In the genomic region with DNA sequence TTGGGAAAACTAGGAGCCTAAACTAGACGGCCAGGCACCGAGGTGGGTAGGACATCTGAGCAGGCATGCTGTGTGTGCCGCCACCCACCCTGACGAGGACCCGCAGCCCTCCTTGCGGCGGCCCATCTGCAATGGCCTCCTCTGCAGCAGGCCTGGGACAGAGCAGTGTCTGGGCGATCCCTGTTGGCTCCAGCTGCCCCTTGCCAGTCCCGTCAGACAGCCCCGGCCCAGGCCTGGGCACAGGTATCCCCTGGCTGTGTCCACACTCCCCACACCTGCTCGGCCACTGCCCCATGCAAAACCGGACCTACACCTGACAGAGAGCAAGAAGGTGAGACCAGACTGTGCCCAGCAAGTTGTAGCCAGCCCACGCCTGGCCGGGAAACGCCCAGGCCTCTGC, we compare ENCODE assay signal across 17 cellular contexts. TPM values are rescaled to one million over a fixed set of nuclear protein-coding genes. Genes with fewer than 3 reads are reported as not detected.
DNase-seq lines count a peak whose midpoint lies in the region; ATAC-seq and TF ChIP-seq lines count a peak whose summit lies in the region.
"Had no signal": no experiment of that assay in that cellular context is flagged by ENCODE, and none has a peak within 500 bp of the region (broad histone marks: within the 10 kb centered on the region; RNA-seq: fewer than 3 reads in every experiment).

No MANE protein-coding gene starts in this region.

- H3K36me3 Mint-ChIP-seq in CD4-positive, alpha-beta T cell (ENCODE audit: low read depth), result peaks cover 6% of the 10 kb centered on the region

- no peaks in the 10 kb centered on the region for H3K9me3 Mint-ChIP-seq in CD4-positive, alpha-beta T cell
- H3K9me3 Mint-ChIP-seq: H9 had no signal

- H3K27ac Mint-ChIP-seq in CD4-positive, alpha-beta T cell, result peak overlapping the region; percentile 97

- H3K4me3 Mint-ChIP-seq in CD4-positive, alpha-beta T cell, result peak overlapping the region; percentile 20

- H3K4ac ChIP-seq in mesendoderm (ENCODE audit: low read depth, low read length), result no peak overlapping the region

- H3K9me3 ChIP-seq in CD4-positive, alpha-beta T cell (ENCODE audit: control insufficient read depth, low read length), result no peaks in the 10 kb centered on the region
- no peaks in the 10 kb centered on the region for H3K9me3 ChIP-seq in Loucy (ENCODE audit: insufficient read depth, low read depth, low read length)
- H3K9me3 ChIP-seq: colonic mucosa, sigmoid colon, suprapubic skin had no signal

- intact Hi-C loops in CD4-positive, alpha-beta T cell (cut with DNase I, micrococcal nuclease), result loop anchor here (5.0 kb wide), 1 partner anchor 136 kb away; no protein-coding TSS in a partner anchor

- H3K4me1 Mint-ChIP-seq in CD4-positive, alpha-beta T cell (ENCODE audit: low read depth), result peaks cover 78% of the 10 kb centered on the region

- no peaks in the 10 kb centered on the region for H3K27me3 ChIP-seq in CD4-positive, alpha-beta T cell (ENCODE audit: control insufficient read depth, insufficient read depth, low read length)
- H3K27me3 ChIP-seq in Loucy (ENCODE audit: insufficient read depth, low read length, poor library complexity, severe bottlenecking), result no peaks in the 10 kb centered on the region
- H3K27me3 ChIP-seq in mesendoderm (ENCODE audit: insufficient read depth, low read length, poor library complexity), result no peaks in the 10 kb centered on the region
- H3K27me3 ChIP-seq: colonic mucosa, sigmoid colon, suprapubic skin had no signal

- no peak overlapping the region for H2BK120ac ChIP-seq in mesendoderm (ENCODE audit: low read depth, low read length)

- H3K9me2 ChIP-seq in Loucy (replicated peaks; ENCODE audit: low read depth, low read length), result no peaks in the 10 kb centered on the region

- peak overlapping the region; percentile 92 for H3K4me2 ChIP-seq in Loucy (ENCODE audit: low read depth, low read length, poor library complexity, severe bottlenecking)
- H3K4me2 ChIP-seq in mesendoderm (ENCODE audit: low read length), result no peak overlapping the region

- no peaks in the 10 kb centered on the region for H3K36me3 ChIP-seq in Loucy (ENCODE audit: insufficient read depth, low read length)
- H3K36me3 ChIP-seq in mesendoderm (ENCODE audit: control insufficient read depth, insufficient read depth, low read length), result no peaks in the 10 kb centered on the region
- H3K36me3 ChIP-seq: colonic mucosa, WERI-Rb-1 had no signal

- H2BK15ac ChIP-seq in mesendoderm (replicated peaks; ENCODE audit: low read depth), result no peak overlapping the region

- H3K79me1 ChIP-seq in mesendoderm (ENCODE audit: low read length), result no peaks in the 10 kb centered on the region

- H3K79me2 ChIP-seq in Loucy (ENCODE audit: insufficient read depth, low read length) (peaks cover 9% of the 10 kb centered on the region; the same call in 1 of the 2 replicates), mesendoderm (ENCODE audit: control insufficient read depth, insufficient read depth, low read length) (no peaks in the 10 kb centered on the region)

- H3K27ac ChIP-seq in CD4-positive, alpha-beta T cell (ENCODE audit: low read depth, low read length), result peak overlapping the region; percentile 99
- H3K27ac ChIP-seq in mesendoderm (ENCODE audit: low read depth, low read length), result no peak overlapping the region
- H3K27ac ChIP-seq: colonic mucosa, suprapubic skin, WERI-Rb-1 had no signal

- H4K8ac ChIP-seq in mesendoderm (ENCODE audit: low read depth, low read length), result no peak overlapping the region

- peaks cover 70% of the 10 kb centered on the region for H3K4me1 ChIP-seq in Loucy (ENCODE audit: insufficient read depth, low read length, poor library complexity, severe bottlenecking)
- H3K4me1 ChIP-seq in mesendoderm (ENCODE audit: control insufficient read depth, low read depth, low read length), result peaks cover 10% of the 10 kb centered on the region
- H3K4me1 ChIP-seq: colonic mucosa had no signal

- H4K5ac ChIP-seq in mesendoderm (ENCODE audit: low read length), result no peak overlapping the region

- H2AFZ ChIP-seq in Loucy (ENCODE audit: low read length), result no peak overlapping the region

- H3K9ac ChIP-seq in Loucy (ENCODE audit: low read depth, low read length, poor library complexity, severe bottlenecking), result peak overlapping the region; percentile 90
- no peak overlapping the region for H3K9ac ChIP-seq in mesendoderm (ENCODE audit: low read length)

- DNase-seq in CD4-positive, alpha-beta T cell, result no peak
- no peak for DNase-seq in mesendoderm
- no peak for DNase-seq in NCI-H345 treated with DMSO at 0.1 percent for 48 hours (lab: John Stamatoyannopoulos, UW; ENCODE audit: unreplicated experiment)
- DNase-seq in stimulated activated naive CD4-positive, alpha-beta T cell (lab: John Stamatoyannopoulos, UW), result no peak
- no peak for DNase-seq in stimulated activated CD4-positive, alpha-beta T cell treated with anti-CD3 and anti-CD28 coated beads, Interleukin-4, amount 100 ng/mL, for 24 hours
- DNase-seq: activated effector memory CD4-positive, alpha-beta T cell treated with Interleukin-2 at 50 U/mL for 16 hours; colonic mucosa; DMS153; foreskin fibroblast; H9; Karpas-422; NCI-H1436; sigmoid colon; stimulated activated CD4-positive, alpha-beta T cell treated with anti-CD3 and anti-CD28 coated beads, Interleukin-2, amount 100 ng/mL, for 48 hours; WERI-Rb-1 had no signal

- no peak overlapping the region for H3K18ac ChIP-seq in mesendoderm (ENCODE audit: low read length)

- ATAC-seq in CD4-positive, alpha-beta T cell (ENCODE audit: poor library complexity), result no peak

- H3K56ac ChIP-seq in mesendoderm (ENCODE audit: low read length), result peak overlapping the region; percentile 10

- no CpG with 5 or more reads among the region's 15 CpGs for WGBS in mesendoderm (ENCODE audit: extremely low coverage, insufficient coverage, low lambda C conversion rate)

- peak overlapping the region; percentile 66 for H3K4me3 ChIP-seq in Loucy (ENCODE audit: low read length, poor library complexity, severe bottlenecking)
- H3K4me3 ChIP-seq in mesendoderm (ENCODE audit: low read length), result no peak overlapping the region
- H3K4me3 ChIP-seq: colonic mucosa, sigmoid colon, suprapubic skin had no signal

- H3K27me3 Mint-ChIP-seq in CD4-positive, alpha-beta T cell, result no peaks in the 10 kb centered on the region

- no peaks in the 10 kb centered on the region for H4K20me1 ChIP-seq in Loucy (ENCODE audit: insufficient read depth, low read length, poor library complexity, severe bottlenecking)

- POLR2A ChIA-PET in CD4-positive, alpha-beta T cell (lab: Charles Lee), result no interaction called here

- no peak overlapping the region for H3K23ac ChIP-seq in mesendoderm (ENCODE audit: low read length)

- H2AK5ac ChIP-seq in mesendoderm (ENCODE audit: low read length), result no peak overlapping the region

- no peak for TF ChIP-seq CTCF in CD4-positive, alpha-beta T cell (IDR thresholded peaks at IDR 0.05)
- no peak for TF ChIP-seq CTCF in Loucy (conservative IDR thresholded peaks at IDR 0.05; ENCODE audit: low read length)

- CTCF ChIA-PET in CD4-positive, alpha-beta T cell (lab: Charles Lee), result interaction anchor here (3.4 kb wide), 1 partner anchor 163 kb away, joined by 19 read pairs; no protein-coding TSS in a partner anchor

- no peak overlapping the region for H2BK5ac ChIP-seq in mesendoderm (ENCODE audit: low read length)

- peaks cover 21% of the 10 kb centered on the region for H3F3A ChIP-seq in Loucy (ENCODE audit: low read depth)

RNA-seq across cellular contexts. Expression of gene GNB1L, which starts 38.7 kb away (rescaled TPM):
- total RNA-seq in CD4-positive, alpha-beta T cell, result 1 to 10 TPM; 3.0 to 6.5 TPM
- polyA plus RNA-seq in mesendoderm (2013, experiment 1 of 2), result 4.7 TPM
- 4.2 TPM for polyA plus RNA-seq in mesendoderm (2013, experiment 2 of 2)

RNA-seq across cellular contexts. Expression of gene RTL10, which starts 38.7 kb away (rescaled TPM):
- total RNA-seq in CD4-positive, alpha-beta T cell, result 10 to 100 TPM; 24.7 TPM
- 7.4 TPM for polyA plus RNA-seq in mesendoderm (2013, experiment 1 of 2)
- polyA plus RNA-seq in mesendoderm (2013, experiment 2 of 2), result 7.6 TPM

RNA-seq across cellular contexts. Expression of gene COMT, which starts 48.2 kb away (rescaled TPM):
- total RNA-seq in CD4-positive, alpha-beta T cell, result 10 to 100 TPM; 11.3 to 11.4 TPM
- polyA plus RNA-seq in mesendoderm (2013, experiment 1 of 2), result 11.0 TPM
- 10.7 TPM for polyA plus RNA-seq in mesendoderm (2013, experiment 2 of 2)

RNA-seq across cellular contexts. Expression of gene TXNRD2, which starts 48.3 kb away (rescaled TPM):
- 10 to 100 TPM; 18.6 to 19.5 TPM for total RNA-seq in CD4-positive, alpha-beta T cell
- 20.1 TPM for polyA plus RNA-seq in mesendoderm (2013, experiment 1 of 2)
- polyA plus RNA-seq in mesendoderm (2013, experiment 2 of 2), result 22.6 TPM
